In genomic region chr19:38268539-38268938, GRCh38 we compare ENCODE assay signal across 18 cellular contexts. TPM values are rescaled to one million over a fixed set of nuclear protein-coding genes. Genes with fewer than 3 reads are reported as not detected.
DNase-seq lines count a peak whose midpoint lies in the region; ATAC-seq, FAIRE-seq and TF ChIP-seq lines count a peak whose summit lies in the region.
"Had no signal": no experiment of that assay in that cellular context is flagged by ENCODE, and none has a peak within 500 bp of the region (broad histone marks: within the 10 kb centered on the region; RNA-seq: fewer than 3 reads in every experiment).

No MANE protein-coding gene starts in this region.

- no peak for FAIRE-seq in H1 (lab: Jason Lieb, UNC)
- FAIRE-seq: astrocyte had no signal

- no peak overlapping the region for H3K9ac ChIP-seq in BLaER1 treated with 17β-estradiol and CSF1 and Interleukin-3, amounts not matched to agents 10 nM and 100 nM
- no peak overlapping the region for H3K9ac ChIP-seq in PC-3 (ENCODE audit: low read length)
- 0 out of 7 replicates have a peak overlapping the region, but pooled peaks of 1 of the 4 experiments have one; percentile 18 for H3K9ac ChIP-seq in H1 (replicated peaks in 1 of 4; ENCODE audit: extremely low read depth in 1 of 4, low read depth in 3 of 4, low read length in 3 of 4)
- no peak overlapping the region for H3K9ac ChIP-seq in neural progenitor cell

- no peak overlapping the region for H3K4ac ChIP-seq in H1 (replicated peaks; ENCODE audit: insufficient read length, low read depth, low read length)

- no peak overlapping the region for H2BK12ac ChIP-seq in H1 (ENCODE audit: low read depth, low read length)

- no peak overlapping the region for H3K27ac Mint-ChIP-seq in neural progenitor cell
- no peak overlapping the region for H3K27ac Mint-ChIP-seq in activated CD8-positive, alpha-beta memory T cell treated with anti-CD3 and anti-CD28 coated beads, Interleukin-2, amount 10 ng/mL, durations not matched to agents 7 days and 5 days
- H3K27ac Mint-ChIP-seq: activated CD4-positive, alpha-beta T cell treated with anti-CD3 and anti-CD28 coated beads, Interleukin-2, amount 10 ng/mL, durations not matched to agents 7 days and 5 days; natural killer cell treated with Interleukin-12 subunit alpha and Interleukin-12 subunit beta and Interleukin-15 and Interleukin-18, amount 100 ng/mL, for 72 hours; T-helper 1 cell treated with Interleukin-12 subunit alpha and Interleukin-12 subunit beta and Interleukin-4 antibody, amounts not matched to agents 30 μg/mL and 1 μg/mL, for 36 hours had no signal

- H3K36me3 Mint-ChIP-seq in neural progenitor cell = no peaks in the 10 kb centered on the region
- H3K36me3 Mint-ChIP-seq in activated CD8-positive, alpha-beta memory T cell treated with anti-CD3 and anti-CD28 coated beads, Interleukin-2, amount 10 ng/mL, durations not matched to agents 7 days and 5 days = no peaks in the 10 kb centered on the region
- H3K36me3 Mint-ChIP-seq: natural killer cell treated with Interleukin-12 subunit alpha and Interleukin-12 subunit beta and Interleukin-15 and Interleukin-18, amount 100 ng/mL, for 72 hours had no signal

- no peaks in the 10 kb centered on the region for H3K9me3 ChIP-seq in BLaER1 treated with 17β-estradiol and CSF1 and Interleukin-3, amounts not matched to agents 10 nM and 100 nM (replicated peaks in 1 of 11)
- H3K9me3 ChIP-seq in PC-3 (ENCODE audit: low read length) (no peaks in the 10 kb centered on the region), H1 (ENCODE audit: insufficient read depth in 2 of 2, low read depth in 1 of 2, low read length in 1 of 2) (no peaks in the 10 kb centered on the region), neural progenitor cell (ENCODE audit: low read depth) (no peaks in the 10 kb centered on the region), psoas muscle (no peaks in the 10 kb centered on the region)

- H3K27me3 Mint-ChIP-seq in neural progenitor cell (ENCODE audit: insufficient read depth, low read depth) = peaks cover 11% of the 10 kb centered on the region
- peaks cover 11% of the 10 kb centered on the region for H3K27me3 Mint-ChIP-seq in activated CD8-positive, alpha-beta memory T cell treated with anti-CD3 and anti-CD28 coated beads, Interleukin-2, amount 10 ng/mL, durations not matched to agents 7 days and 5 days

- peaks cover 34 to 83% (median 71%) of the 10 kb centered on the region in 10 experiments for H3K4me1 ChIP-seq in BLaER1 treated with 17β-estradiol and CSF1 and Interleukin-3, amounts not matched to agents 10 nM and 100 nM
- H3K4me1 ChIP-seq in PC-3 (ENCODE audit: insufficient read depth, low read length) (peaks cover 67% of the 10 kb centered on the region), H1 (replicated peaks in 1 of 4; ENCODE audit: control insufficient read depth in 3 of 4, insufficient read depth in 4 of 4, low read length in 3 of 4) (peaks cover 12 to 31% (median 19%) of the 10 kb centered on the region in 4 experiments), neural progenitor cell (peaks cover 33% of the 10 kb centered on the region), psoas muscle (peaks cover 8% of the 10 kb centered on the region)

- no peaks in the 10 kb centered on the region for H3K27me3 ChIP-seq in BLaER1 treated with 17β-estradiol and CSF1 and Interleukin-3, amounts not matched to agents 10 nM and 100 nM
- H3K27me3 ChIP-seq in PC-3 (ENCODE audit: low read length) = no peaks in the 10 kb centered on the region
- no peaks in the 10 kb centered on the region for H3K27me3 ChIP-seq in H1 (replicated peaks in 1 of 4; ENCODE audit: control insufficient read depth in 3 of 4, extremely low read depth in 1 of 4, insufficient read depth in 3 of 4, low read length in 3 of 4)
- H3K27me3 ChIP-seq in neural progenitor cell = no peaks in the 10 kb centered on the region
- H3K27me3 ChIP-seq in psoas muscle (ENCODE audit: insufficient read depth in 3 of 3, low read length in 2 of 3) = peaks cover 0 to 12% (median 7%) of the 10 kb centered on the region in 3 donors

- H2AK5ac ChIP-seq in H1 (ENCODE audit: low read depth, low read length) = 0 out of 2 replicates have a peak overlapping the region, but pooled peaks have one; percentile 57

- H4K5ac ChIP-seq in H1 (ENCODE audit: insufficient read length, low read depth, low read length) = no peak overlapping the region

- WGBS in H1 (ENCODE audit: extremely low coverage in 1 of 2, insufficient coverage in 1 of 2, insufficient read length in 1 of 2, insufficient replicate concordance in 2 of 2, low coverage in 1 of 2, low lambda C conversion rate in 2 of 2, missing lambda C conversion rate in 1 of 2), 2 experiments = 73% methylated on average over 8 of the region's 8 CpGs; no CpG with 5 or more reads in 1 of the 2 experiments
- WGBS in psoas muscle, 3 donors = 74 to 93% (median 81%) methylated on average over 8 of the region's 8 CpGs

- no peak for TF ChIP-seq POLR2A in H1 (IDR thresholded peaks at IDR 0.05; ENCODE audit: control extremely low read depth in 1 of 2, low read depth in 2 of 2, low read length in 2 of 2)

- no peak for ATAC-seq in PC-3
- ATAC-seq in psoas muscle = no peak
- ATAC-seq in activated CD8-positive, alpha-beta memory T cell treated with anti-CD3 and anti-CD28 coated beads, Interleukin-2, amount 10 ng/mL, durations not matched to agents 7 days and 5 days = no peak
- ATAC-seq in HG02588 (IDR thresholded peaks at IDR 0.05; ENCODE audit: unreplicated experiment) = no peak
- no peak for ATAC-seq in GM21717 (IDR thresholded peaks at IDR 0.05; ENCODE audit: unreplicated experiment)
- ATAC-seq: left cardiac atrium; natural killer cell treated with Interleukin-12 subunit alpha and Interleukin-12 subunit beta and Interleukin-15 and Interleukin-18, amount 100 ng/mL, for 72 hours had no signal

- H3K56ac ChIP-seq in H1 (replicated peaks; ENCODE audit: insufficient read length, low read depth, low read length) = no peak overlapping the region

- no peak overlapping the region for H3K4me3 ChIP-seq in BLaER1 treated with 17β-estradiol and CSF1 and Interleukin-3, amounts not matched to agents 10 nM and 100 nM
- peak overlapping the region; percentile 91 for H3K4me3 ChIP-seq in PC-3 (ENCODE audit: low read length)
- no peak overlapping the region for H3K4me3 ChIP-seq in H1 (ENCODE audit: extremely low read depth in 1 of 4, insufficient read depth in 2 of 4, low read depth in 3 of 4, low read length in 4 of 4)
- no peak overlapping the region for H3K4me3 ChIP-seq in neural progenitor cell
- no peak overlapping the region for H3K4me3 ChIP-seq in psoas muscle

- no peak for TF ChIP-seq RAD21 in H1 (IDR thresholded peaks at IDR 0.05 in 1 of 2, conservative IDR thresholded peaks at IDR 0.05 in 1 of 2; ENCODE audit: low read depth in 2 of 2, low read length in 2 of 2)

- no peak for TF ChIP-seq EP300 in H1 (IDR thresholded peaks at IDR 0.05; ENCODE audit: borderline replicate concordance in 1 of 2, low read depth in 2 of 2, low read length in 2 of 2)

- peaks cover 7% of the 10 kb centered on the region for H3K23me2 ChIP-seq in H1 (ENCODE audit: low read depth, low read length)

- no peak overlapping the region for H3K18ac ChIP-seq in H1 (ENCODE audit: extremely low read depth, low read length)

- no peak overlapping the region for H2BK15ac ChIP-seq in H1 (ENCODE audit: low read length)

- H3F3A ChIP-seq in PC-3 (ENCODE audit: low read length, unreplicated experiment) = no peaks in the 10 kb centered on the region
- peaks cover 22% of the 10 kb centered on the region for H3F3A ChIP-seq in neural progenitor cell (ENCODE audit: low read depth)

- H2BK20ac ChIP-seq in H1 (ENCODE audit: low read length) = no peak overlapping the region

- intact Hi-C loops in PC-3 (cut with micrococcal nuclease) (no loop called here), psoas muscle (cut with DNase I) (no loop called here)

- no peak overlapping the region for H4K91ac ChIP-seq in H1 (replicated peaks; ENCODE audit: insufficient read length, low read length)

- H3K27ac ChIP-seq in BLaER1 treated with 17β-estradiol and CSF1 and Interleukin-3, amounts not matched to agents 10 nM and 100 nM = 0 out of 22 replicates have a peak overlapping the region, but pooled peaks of 2 of the 11 experiments have one; percentile 23 to 41
- H3K27ac ChIP-seq in PC-3 (ENCODE audit: low read length) = peak overlapping the region; percentile 73; the same call in 1 of the 2 replicates
- H3K27ac ChIP-seq in H1 (ENCODE audit: low read depth, low read length) = no peak overlapping the region
- no peak overlapping the region for H3K27ac ChIP-seq in neural progenitor cell
- no peak overlapping the region for H3K27ac ChIP-seq in psoas muscle

- H3K36me3 ChIP-seq in BLaER1 treated with 17β-estradiol and CSF1 and Interleukin-3, amounts not matched to agents 10 nM and 100 nM = peaks cover 0 to 11% (median 0%) of the 10 kb centered on the region in 11 experiments; a peak in 7 of 22 replicates
- no peaks in the 10 kb centered on the region for H3K36me3 ChIP-seq in PC-3 (ENCODE audit: low read depth, low read length)
- 0 out of 8 replicates have a peak, but pooled peaks cover 0 to 5% (median 0%) of the 10 kb centered on the region in 4 experiments for H3K36me3 ChIP-seq in H1 (ENCODE audit: control insufficient read depth in 2 of 4, insufficient read depth in 4 of 4, low read length in 3 of 4)
- no peaks in the 10 kb centered on the region for H3K36me3 ChIP-seq in neural progenitor cell
- H3K36me3 ChIP-seq in psoas muscle (ENCODE audit: insufficient read depth in 1 of 2, low read depth in 1 of 2) = no peaks in the 10 kb centered on the region

- no peaks in the 10 kb centered on the region for H3K9me2 ChIP-seq in PC-3 (replicated peaks; ENCODE audit: low read length)

- peaks cover 39% of the 10 kb centered on the region for H3K4me1 Mint-ChIP-seq in neural progenitor cell
- H3K4me1 Mint-ChIP-seq in activated CD8-positive, alpha-beta memory T cell treated with anti-CD3 and anti-CD28 coated beads, Interleukin-2, amount 10 ng/mL, durations not matched to agents 7 days and 5 days = peaks cover 16% of the 10 kb centered on the region

- peak overlapping the region; percentile 21; the same call in 1 of the 2 replicates for H2BK5ac ChIP-seq in H1 (ENCODE audit: low read depth, low read length)

- H2AFZ ChIP-seq in PC-3 (ENCODE audit: low read length) = no peak overlapping the region
- H2AFZ ChIP-seq in H1 (ENCODE audit: low read length) = no peak overlapping the region
- H2AFZ ChIP-seq in neural progenitor cell (replicated peaks) = no peak overlapping the region

- H3K14ac ChIP-seq in H1 (ENCODE audit: insufficient read length) = no peak overlapping the region

- H3K79me2 ChIP-seq in PC-3 (ENCODE audit: low read length) (peaks cover 91% of the 10 kb centered on the region), H1 (ENCODE audit: control insufficient read depth in 1 of 2, insufficient read depth in 2 of 2, low read length in 2 of 2) (peaks cover 37 to 82% of the 10 kb centered on the region in 2 experiments), neural progenitor cell (ENCODE audit: low read depth) (peaks cover 89% of the 10 kb centered on the region)

- no peak overlapping the region for H3K23ac ChIP-seq in H1 (ENCODE audit: insufficient read length)

- H3K79me1 ChIP-seq in H1 (ENCODE audit: low read depth, low read length) = peaks cover 24% of the 10 kb centered on the region

- H4K20me1 ChIP-seq in BLaER1 treated with 17β-estradiol and CSF1 and Interleukin-3, amounts not matched to agents 10 nM and 100 nM = peaks cover 0 to 66% (median 6%) of the 10 kb centered on the region in 11 experiments; a peak in 10 of 22 replicates
- H4K20me1 ChIP-seq in PC-3 (ENCODE audit: low read length) = peaks cover 24% of the 10 kb centered on the region
- peaks cover 14 to 24% of the 10 kb centered on the region in 2 experiments for H4K20me1 ChIP-seq in H1 (replicated peaks in 1 of 2; ENCODE audit: control insufficient read depth in 1 of 2, insufficient read depth in 2 of 2, low read length in 2 of 2)
- peaks cover 17% of the 10 kb centered on the region for H4K20me1 ChIP-seq in neural progenitor cell (ENCODE audit: low read depth)

- peak overlapping the region in 7 of 11 experiments; percentile 14 to 99 (median 94); a peak in 9 of 22 replicates for H3K4me2 ChIP-seq in BLaER1 treated with 17β-estradiol and CSF1 and Interleukin-3, amounts not matched to agents 10 nM and 100 nM
- H3K4me2 ChIP-seq in PC-3 (ENCODE audit: low read length) (peak overlapping the region; percentile 85), H1 (ENCODE audit: insufficient read depth in 1 of 2, low read depth in 2 of 2, low read length in 2 of 2) (peak overlapping the region in 1 of 2 experiments; percentile 100; a peak in 1 of 4 replicates), neural progenitor cell (peak overlapping the region; percentile 37)

- H2BK120ac ChIP-seq in H1 (replicated peaks; ENCODE audit: low read depth, low read length) = no peak overlapping the region

- DNase-seq in PC-3 (no peak), H1 (ENCODE audit: low read depth in 1 of 2, low spot score in 2 of 2) (no peak), neural progenitor cell (ENCODE audit: low spot score) (no peak), psoas muscle (no peak)
- DNase-seq in activated CD8-positive, alpha-beta memory T cell treated with anti-CD3 and anti-CD28 coated beads, Interleukin-2, amount 10 ng/mL, durations not matched to agents 7 days and 5 days = no peak
- DNase-seq: activated CD4-positive, alpha-beta T cell treated with anti-CD3 and anti-CD28 coated beads, Interleukin-2, amount 10 ng/mL, durations not matched to agents 7 days and 5 days; activated effector memory CD4-positive, alpha-beta T cell treated with Interleukin-2 at 50 U/mL for 16 hours; left cardiac atrium; NCI-H1092 treated with DMSO at 0.1 percent for 48 hours; RPMI8226 had no signal

- no peak for TF ChIP-seq CTCF in PC-3 (conservative IDR thresholded peaks at IDR 0.05; ENCODE audit: low read depth, low read length)
- TF ChIP-seq CTCF in H1 (IDR thresholded peaks at IDR 0.05; ENCODE audit: control extremely low read depth in 1 of 3, insufficient read depth in 1 of 3, low read depth in 1 of 3, low read length in 3 of 3) = no peak
- no peak for TF ChIP-seq CTCF in neural progenitor cell (IDR thresholded peaks at IDR 0.05)
- TF ChIP-seq CTCF in psoas muscle (IDR thresholded peaks at IDR 0.05) = no peak

- POLR2A ChIA-PET in PC-3 (lab: Charles Lee; ENCODE audit: unreplicated experiment) = interaction anchor here (0.6 kb wide), 1 partner anchor 36 kb away, joined by 3 read pairs; the partner anchor contains the start of gene C19orf33
- POLR2A ChIA-PET in H1 (lab: Charles Lee; ENCODE audit: partially characterized antibody) = interaction anchor here (1.0 to 1.4 kb wide), 2 partner anchors 11 to 13 kb away, joined by 3 read pairs; no protein-coding TSS in a partner anchor

- no peak overlapping the region for H4K8ac ChIP-seq in H1 (ENCODE audit: extremely low read depth, insufficient read depth, low read length)

- no peak overlapping the region for H3K4me3 Mint-ChIP-seq in neural progenitor cell
- no peak overlapping the region for H3K4me3 Mint-ChIP-seq in activated CD8-positive, alpha-beta memory T cell treated with anti-CD3 and anti-CD28 coated beads, Interleukin-2, amount 10 ng/mL, durations not matched to agents 7 days and 5 days
- H3K4me3 Mint-ChIP-seq: activated CD4-positive, alpha-beta T cell treated with anti-CD3 and anti-CD28 coated beads, Interleukin-2, amount 10 ng/mL, durations not matched to agents 7 days and 5 days; natural killer cell treated with Interleukin-12 subunit alpha and Interleukin-12 subunit beta and Interleukin-15 and Interleukin-18, amount 100 ng/mL, for 72 hours; T-helper 1 cell treated with Interleukin-12 subunit alpha and Interleukin-12 subunit beta and Interleukin-4 antibody, amounts not matched to agents 30 μg/mL and 1 μg/mL, for 36 hours had no signal

- H3K9me3 Mint-ChIP-seq in neural progenitor cell = no peaks in the 10 kb centered on the region
- no peaks in the 10 kb centered on the region for H3K9me3 Mint-ChIP-seq in activated CD8-positive, alpha-beta memory T cell treated with anti-CD3 and anti-CD28 coated beads, Interleukin-2, amount 10 ng/mL, durations not matched to agents 7 days and 5 days (ENCODE audit: low read depth)
- H3K9me3 Mint-ChIP-seq: activated CD4-positive, alpha-beta T cell treated with anti-CD3 and anti-CD28 coated beads, Interleukin-2, amount 10 ng/mL, durations not matched to agents 7 days and 5 days; natural killer cell treated with Interleukin-12 subunit alpha and Interleukin-12 subunit beta and Interleukin-15 and Interleukin-18, amount 100 ng/mL, for 72 hours; T-helper 1 cell treated with Interleukin-12 subunit alpha and Interleukin-12 subunit beta and Interleukin-4 antibody, amounts not matched to agents 30 μg/mL and 1 μg/mL, for 36 hours had no signal

- no TSS peak for BruUV-seq in PC-3 (replicated peaks; lab: Mats Ljungman, UMichigan)

- CTCF ChIA-PET in PC-3 (lab: Charles Lee) = no interaction called here
- CTCF ChIA-PET in H1 (lab: Charles Lee; ENCODE audit: partially characterized antibody) = interaction anchor here (1.0 to 8.6 kb wide), 8 partner anchors 9 to 43 kb away, joined by 3 to 84 read pairs (median 4); no protein-coding TSS in a partner anchor
- CTCF ChIA-PET in activated CD8-positive, alpha-beta memory T cell treated with anti-CD3 and anti-CD28 coated beads, Interleukin-2, amount 10 ng/mL, durations not matched to agents 7 days and 5 days (lab: Charles Lee) = interaction anchor here (1.2 kb wide), 1 partner anchor 25 kb away, joined by 4 read pairs; no protein-coding TSS in a partner anchor

RNA-seq across cellular contexts. Expression of gene SPINT2, which starts 4.2 kb away (rescaled TPM):
- total RNA-seq in PC-3 (2014; rRNA removed) (442 and 650 TPM in 2 replicates), neural progenitor cell (ENCODE audit: low replicate concordance) (71.0 and 177 TPM in 2 replicates), psoas muscle (1 to 10 TPM in 2 of 4 donors, under 1 TPM in 2; 0.95 to 2.2 (median 1.2) TPM)
- total RNA-seq in H1 (2021; fragmentation: NEBNext Ultra II Directional; extraction: Animal tissue kit (Norgen Biotek cat#: 25700)) = 296 and 303 TPM in 2 replicates
- polyA plus RNA-seq in H1 (2011; rRNA removed) (294 and 376 TPM in 2 replicates), psoas muscle (1 to 10 TPM in 1 of 3 donors, under 1 TPM in 2; 0.49 to 1.1 (median 0.59) TPM)
- polyA plus RNA-seq in H1 (2011; cell fraction: cytosol; rRNA removed) = 293 TPM
- 296 TPM for polyA plus RNA-seq in H1 (2011; cell fraction: nucleus; rRNA removed)
- polyA plus RNA-seq in H1 (2012, experiment 1 of 2) = 239 to 303 TPM (median 281 TPM) in 4 replicates
- polyA plus RNA-seq in H1 (2012, experiment 2 of 2) = 299 TPM
- 265 TPM for polyA plus RNA-seq in H1 (2013, experiment 1 of 2)
- 292 TPM for polyA plus RNA-seq in H1 (2013, experiment 2 of 2)
- 139 and 147 TPM in 2 replicates for polyA minus RNA-seq in H1 (2011; rRNA and poly(A)+ RNA removed)
- 139 TPM for polyA minus RNA-seq in H1 (2011; cell fraction: cytosol; rRNA and poly(A)+ RNA removed)
- polyA minus RNA-seq in H1 (2011; cell fraction: nucleus; rRNA and poly(A)+ RNA removed) = 76.6 TPM
- total RNA-seq in activated CD8-positive, alpha-beta memory T cell treated with anti-CD3 and anti-CD28 coated beads, Interleukin-2, amount 10 ng/mL, durations not matched to agents 7 days and 5 days = 10 to 100 TPM in 1 of 2 experiments, 1 to 10 TPM in 1; 9.3 to 15.6 TPM

RNA-seq across cellular contexts. Expression of gene PPP1R14A, which starts 12.4 kb away (rescaled TPM):
- not detected in 2 replicates for total RNA-seq in PC-3 (2014; rRNA removed)
- total RNA-seq in H1 (2021; fragmentation: NEBNext Ultra II Directional; extraction: Animal tissue kit (Norgen Biotek cat#: 25700)) = 21.8 and 26.3 TPM in 2 replicates
- 13.6 and 20.7 TPM in 2 replicates for polyA plus RNA-seq in H1 (2011; rRNA removed)
- polyA plus RNA-seq in H1 (2011; cell fraction: cytosol; rRNA removed) = 22.7 TPM
- polyA plus RNA-seq in H1 (2011; cell fraction: nucleus; rRNA removed) = 12.6 TPM
- polyA plus RNA-seq in H1 (2012, experiment 1 of 2) = 8.5 to 22.2 TPM (median 17.5 TPM) in 4 replicates
- 11.4 TPM for polyA plus RNA-seq in H1 (2012, experiment 2 of 2)
- polyA plus RNA-seq in H1 (2013, experiment 1 of 2) = 26.7 TPM
- 25.6 TPM for polyA plus RNA-seq in H1 (2013, experiment 2 of 2)
- 0.27 and 0.82 TPM in 2 replicates for polyA minus RNA-seq in H1 (2011; rRNA and poly(A)+ RNA removed)
- polyA minus RNA-seq in H1 (2011; cell fraction: cytosol; rRNA and poly(A)+ RNA removed) = 8.8 TPM
- polyA minus RNA-seq in H1 (2011; cell fraction: nucleus; rRNA and poly(A)+ RNA removed) = 5.5 TPM
- total RNA-seq in neural progenitor cell (ENCODE audit: low replicate concordance) = 2.0 and 4.2 TPM in 2 replicates
- total RNA-seq in psoas muscle = 10 to 100 TPM in 3 of 4 donors, 1 to 10 TPM in 1; 9.2 to 17.0 (median 11.3) TPM
- polyA plus RNA-seq in psoas muscle = 10 to 100 TPM in 2 of 3 donors, 1 to 10 TPM in 1; 9.9 to 18.7 (median 12.1) TPM
- total RNA-seq in activated CD8-positive, alpha-beta memory T cell treated with anti-CD3 and anti-CD28 coated beads, Interleukin-2, amount 10 ng/mL, durations not matched to agents 7 days and 5 days = not detected
- total RNA-seq: activated CD4-positive, alpha-beta T cell treated with anti-CD3 and anti-CD28 coated beads, Interleukin-2, amount 10 ng/mL, durations not matched to agents 7 days and 5 days; natural killer cell treated with Interleukin-12 subunit alpha and Interleukin-12 subunit beta and Interleukin-15 and Interleukin-18, amount 100 ng/mL, for 72 hours; NCI-H460 had no signal

RNA-seq across cellular contexts. Expression of gene C19orf33, which starts 35.5 kb away (rescaled TPM):
- total RNA-seq in PC-3 (2014; rRNA removed) (169 and 212 TPM in 2 replicates), neural progenitor cell (ENCODE audit: low replicate concordance) (not detected in 2 replicates), psoas muscle (1 to 10 TPM in 2 of 4 donors, not detected in 2; 3.4 to 3.7 TPM)
- total RNA-seq in H1 (2021; fragmentation: NEBNext Ultra II Directional; extraction: Animal tissue kit (Norgen Biotek cat#: 25700)) = 4.4 and 6.0 TPM in 2 replicates
- polyA plus RNA-seq in H1 (2011; rRNA removed) (36.0 and 44.3 TPM in 2 replicates), psoas muscle (1 to 10 TPM; 3.7 to 7.1 (median 6.5) TPM)
- 32.9 TPM for polyA plus RNA-seq in H1 (2011; cell fraction: cytosol; rRNA removed)
- polyA plus RNA-seq in H1 (2011; cell fraction: nucleus; rRNA removed) = 24.1 TPM
- polyA plus RNA-seq in H1 (2012, experiment 1 of 2) = 11.6 to 31.5 TPM (median 25.3 TPM) in 4 replicates
- 16.5 TPM for polyA plus RNA-seq in H1 (2012, experiment 2 of 2)
- 14.7 TPM for polyA plus RNA-seq in H1 (2013, experiment 1 of 2)
- polyA plus RNA-seq in H1 (2013, experiment 2 of 2) = 15.8 TPM
- polyA minus RNA-seq in H1 (2011; rRNA and poly(A)+ RNA removed) = 0.82 and 2.2 TPM in 2 replicates
- polyA minus RNA-seq in H1 (2011; cell fraction: cytosol; rRNA and poly(A)+ RNA removed) = 4.8 TPM
- 7.6 TPM for polyA minus RNA-seq in H1 (2011; cell fraction: nucleus; rRNA and poly(A)+ RNA removed)
- not detected for total RNA-seq in activated CD8-positive, alpha-beta memory T cell treated with anti-CD3 and anti-CD28 coated beads, Interleukin-2, amount 10 ng/mL, durations not matched to agents 7 days and 5 days
- total RNA-seq: activated CD4-positive, alpha-beta T cell treated with anti-CD3 and anti-CD28 coated beads, Interleukin-2, amount 10 ng/mL, durations not matched to agents 7 days and 5 days; natural killer cell treated with Interleukin-12 subunit alpha and Interleukin-12 subunit beta and Interleukin-15 and Interleukin-18, amount 100 ng/mL, for 72 hours; skeletal muscle tissue had no signal

RNA-seq across cellular contexts. Expression of gene DPF1, which starts 44.5 kb away (rescaled TPM):
- total RNA-seq in PC-3 (2014; rRNA removed) (7.7 and 8.1 TPM in 2 replicates), neural progenitor cell (ENCODE audit: low replicate concordance) (3.4 and 6.5 TPM in 2 replicates), psoas muscle (not detected)
- 15.2 and 15.6 TPM in 2 replicates for total RNA-seq in H1 (2021; fragmentation: NEBNext Ultra II Directional; extraction: Animal tissue kit (Norgen Biotek cat#: 25700))
- polyA plus RNA-seq in H1 (2011; rRNA removed) (12.9 and 20.9 TPM in 2 replicates), psoas muscle (under 1 TPM; 0.07 to 0.17 (median 0.16) TPM)
- 12.4 TPM for polyA plus RNA-seq in H1 (2011; cell fraction: cytosol; rRNA removed)
- 20.0 TPM for polyA plus RNA-seq in H1 (2011; cell fraction: nucleus; rRNA removed)
- 5.4 to 11.2 TPM (median 10.0 TPM) in 4 replicates for polyA plus RNA-seq in H1 (2012, experiment 1 of 2)
- 7.2 TPM for polyA plus RNA-seq in H1 (2012, experiment 2 of 2)
- polyA plus RNA-seq in H1 (2013, experiment 1 of 2) = 5.0 TPM
- polyA plus RNA-seq in H1 (2013, experiment 2 of 2) = 5.9 TPM
- polyA minus RNA-seq in H1 (2011; rRNA and poly(A)+ RNA removed) = 3.9 and 5.9 TPM in 2 replicates
- polyA minus RNA-seq in H1 (2011; cell fraction: cytosol; rRNA and poly(A)+ RNA removed) = 7.3 TPM
- polyA minus RNA-seq in H1 (2011; cell fraction: nucleus; rRNA and poly(A)+ RNA removed) = 5.0 TPM
- total RNA-seq in activated CD8-positive, alpha-beta memory T cell treated with anti-CD3 and anti-CD28 coated beads, Interleukin-2, amount 10 ng/mL, durations not matched to agents 7 days and 5 days = under 1 TPM in 1 of 2 experiments, not detected in 1; 0.47 TPM

RNA-seq across cellular contexts. Expression of gene YIF1B, which starts 47.2 kb away (rescaled TPM):
- total RNA-seq in PC-3 (2014; rRNA removed) (62.9 and 72.3 TPM in 2 replicates), neural progenitor cell (ENCODE audit: low replicate concordance) (38.1 and 92.9 TPM in 2 replicates), psoas muscle (10 to 100 TPM; 20.1 to 27.2 (median 21.6) TPM)
- 89.6 and 94.3 TPM in 2 replicates for total RNA-seq in H1 (2021; fragmentation: NEBNext Ultra II Directional; extraction: Animal tissue kit (Norgen Biotek cat#: 25700))
- polyA plus RNA-seq in H1 (2011; rRNA removed) (305 and 441 TPM in 2 replicates), psoas muscle (10 to 100 TPM; 38.8 to 57.7 (median 42.7) TPM)
- 247 TPM for polyA plus RNA-seq in H1 (2011; cell fraction: cytosol; rRNA removed)
- 210 TPM for polyA plus RNA-seq in H1 (2011; cell fraction: nucleus; rRNA removed)
- 79.2 to 125 TPM (median 115 TPM) in 4 replicates for polyA plus RNA-seq in H1 (2012, experiment 1 of 2)
- polyA plus RNA-seq in H1 (2012, experiment 2 of 2) = 162 TPM
- 131 TPM for polyA plus RNA-seq in H1 (2013, experiment 1 of 2)
- 143 TPM for polyA plus RNA-seq in H1 (2013, experiment 2 of 2)
- polyA minus RNA-seq in H1 (2011; rRNA and poly(A)+ RNA removed) = 72.3 and 89.1 TPM in 2 replicates
- polyA minus RNA-seq in H1 (2011; cell fraction: cytosol; rRNA and poly(A)+ RNA removed) = 69.9 TPM
- 41.8 TPM for polyA minus RNA-seq in H1 (2011; cell fraction: nucleus; rRNA and poly(A)+ RNA removed)
- 10 to 100 TPM; 69.7 to 76.7 TPM for total RNA-seq in activated CD8-positive, alpha-beta memory T cell treated with anti-CD3 and anti-CD28 coated beads, Interleukin-2, amount 10 ng/mL, durations not matched to agents 7 days and 5 days

Comparison
In these comparisons a context has a peak if more than half of its experiments do, and no peak if none do; other contexts are left out.
1. RNA of gene C19orf33, which starts 35.5 kb away (total RNA-seq): 169 to 212 TPM in PC-3; 4.4 to 6.0 TPM in H1, 3.4 to 3.7 TPM in psoas muscle, not detected in activated CD8-positive, alpha-beta memory T cell treated with anti-CD3 and anti-CD28 coated beads, Interleukin-2, amount 10 ng/mL, durations not matched to agents 7 days and 5 days and not detected in neural progenitor cell; every median in the first group is over 10 times any median in the second.